In the genomic region with DNA sequence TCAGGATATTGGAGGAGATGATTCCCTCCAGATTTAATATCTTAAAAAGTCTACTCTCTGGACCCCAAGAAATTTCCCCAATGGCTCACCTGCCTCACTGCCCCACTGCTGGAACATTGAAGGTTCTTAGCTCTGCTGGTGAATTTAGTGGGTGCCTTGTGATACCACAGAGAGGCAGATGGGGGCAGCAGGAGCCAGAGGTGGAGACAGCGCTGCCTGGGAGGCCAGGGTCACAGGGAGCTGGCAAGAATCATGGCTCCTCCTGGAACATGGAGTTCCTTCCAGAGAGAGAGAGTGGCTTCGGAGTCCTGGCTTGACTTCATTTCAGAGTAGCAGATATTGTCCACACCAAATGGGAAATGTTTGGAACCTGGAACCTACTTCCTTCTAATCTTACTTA, we compare ENCODE assay signal across 8 cellular contexts.
DNase-seq lines count a peak whose midpoint lies in the region; ATAC-seq and TF ChIP-seq lines count a peak whose summit lies in the region.

No MANE protein-coding gene starts in this region.

- no peak overlapping the region for H2AK9ac ChIP-seq in IMR-90 (replicated peaks; ENCODE audit: low read depth, low read length, poor library complexity)

- H3K4me1 ChIP-seq in IMR-90 (ENCODE audit: control insufficient read depth, insufficient read depth, low read length): no peaks in the 10 kb centered on the region
- H3K4me1 ChIP-seq in fibroblast of lung (ENCODE audit: control insufficient read depth, extremely low read depth, insufficient read depth, low read length): no peaks in the 10 kb centered on the region
- H3K4me1 ChIP-seq in prostate gland (replicated peaks): peaks cover 4% of the 10 kb centered on the region

- CTCF ChIA-PET in IMR-90 (lab: Yijun Ruan, JAX): interaction anchor here (0.6 to 1.5 kb wide), 8 partner anchors 8 to 365 kb away, joined by 3 to 4 read pairs (median 4); no protein-coding TSS in a partner anchor
- CTCF ChIA-PET in activated CD4-positive, alpha-beta T cell treated with anti-CD3 and anti-CD28 coated beads for 36 hours (lab: Charles Lee): interaction anchor here (0.5 to 2.5 kb wide), 21 partner anchors 10 to 1497 kb away, joined by 3 to 10 read pairs (median 3); no protein-coding TSS in a partner anchor

- H3K36me3 Mint-ChIP-seq in activated CD4-positive, alpha-beta T cell treated with anti-CD3 and anti-CD28 coated beads for 36 hours (ENCODE audit: low read depth): no peaks in the 10 kb centered on the region

- H4K20me1 ChIP-seq in IMR-90 (ENCODE audit: insufficient read depth, low read length) (no peaks in the 10 kb centered on the region), fibroblast of lung (ENCODE audit: control insufficient read depth, extremely low read depth, insufficient read depth, low read length) (no peaks in the 10 kb centered on the region)

- H3K23ac ChIP-seq in IMR-90 (ENCODE audit: low read depth, low read length): no peak overlapping the region

- TF ChIP-seq CTCF in IMR-90 (conservative IDR thresholded peaks at IDR 0.05; ENCODE audit: low read depth, low read length) (peak; percentile 61), fibroblast of lung (conservative IDR thresholded peaks at IDR 0.05 in 1 of 2, IDR thresholded peaks at IDR 0.05 in 1 of 2; ENCODE audit: low read depth in 1 of 2, low read length in 2 of 2) (peak; percentile 34 to 56), prostate gland (IDR thresholded peaks at IDR 0.05) (peak in 2 of 4 experiments; percentile 17 to 28)

- no peaks in the 10 kb centered on the region for H3K9me1 ChIP-seq in IMR-90 (ENCODE audit: insufficient read depth, low read length)

- H2BK5ac ChIP-seq in IMR-90 (ENCODE audit: low read depth, low read length, poor library complexity, severe bottlenecking): no peak overlapping the region

- H2BK15ac ChIP-seq in IMR-90 (ENCODE audit: low read depth, low read length): 0 out of 3 replicates have a peak overlapping the region, but pooled peaks have one; percentile 66

- no CpG with 5 or more reads among the region's 2 CpGs for WGBS in IMR-90 (ENCODE audit: extremely low coverage in 2 of 2, insufficient read length in 1 of 2), 2 experiments
- 40% methylated on average over 2 of the region's 2 CpGs for WGBS in prostate gland

- H3K79me2 ChIP-seq in fibroblast of lung (ENCODE audit: control insufficient read depth, insufficient read depth, low read length): no peaks in the 10 kb centered on the region

- intact Hi-C loops in IMR-90 (cut with micrococcal nuclease) (loop anchor here (1.0 to 5.0 kb wide), 3 partner anchors 244 to 544 kb away; no protein-coding TSS in a partner anchor), prostate gland (cut with DNase I) (loop anchor here (5.0 kb wide), 1 partner anchor 544 kb away; no protein-coding TSS in a partner anchor)
- intact Hi-C loops in activated CD4-positive, alpha-beta T cell treated with anti-CD3 and anti-CD28 coated beads for 36 hours (cut with DNase I, micrococcal nuclease): loop anchor here (1.0 to 10.0 kb wide), 10 partner anchors 74 to 544 kb away; no protein-coding TSS in a partner anchor

- no peak overlapping the region for H3K56ac ChIP-seq in IMR-90 (ENCODE audit: extremely low read depth, insufficient read depth, low read length)

- H2BK120ac ChIP-seq in IMR-90 (ENCODE audit: low read depth, low read length): peak overlapping the region; percentile 42; the same call in 1 of the 2 replicates

- no peak overlapping the region for H2AK5ac ChIP-seq in IMR-90 (ENCODE audit: low read depth, low read length)

- no peaks in the 10 kb centered on the region for H3K36me3 ChIP-seq in IMR-90 (ENCODE audit: control insufficient read depth, insufficient read depth, low read length)
- H3K36me3 ChIP-seq in fibroblast of lung (ENCODE audit: control insufficient read depth, insufficient read depth, low read length): no peaks in the 10 kb centered on the region
- H3K36me3 ChIP-seq in prostate gland: no peaks in the 10 kb centered on the region

- no peaks in the 10 kb centered on the region for H3K9me3 Mint-ChIP-seq in activated CD4-positive, alpha-beta T cell treated with anti-CD3 and anti-CD28 coated beads for 36 hours (ENCODE audit: low read depth)

- dilution Hi-C loops in IMR-90 (cut with HindIII; ENCODE audit: low sequenced_read_pairs, unreplicated experiment): no loop called here

- TF ChIP-seq RAD21 in IMR-90 (IDR thresholded peaks at IDR 0.05; ENCODE audit: low read length): peak; percentile 70

- H3K9ac ChIP-seq in IMR-90 (ENCODE audit: low read depth, low read length) (no peak overlapping the region), fibroblast of lung (ENCODE audit: insufficient read depth, low read length) (no peak overlapping the region)

- H3K27ac ChIP-seq in IMR-90 (ENCODE audit: insufficient read depth, low read length): no peak overlapping the region
- H3K27ac ChIP-seq in fibroblast of lung (ENCODE audit: insufficient read depth, low read length): no peak overlapping the region
- no peak overlapping the region for H3K27ac ChIP-seq in prostate gland

- peak overlapping the region; percentile 13 to 42; a peak in 2 of 4 replicates for H4K8ac ChIP-seq in IMR-90 (ENCODE audit: low read depth in 2 of 2, low read length in 2 of 2)

- H3K4me1 Mint-ChIP-seq in activated CD4-positive, alpha-beta T cell treated with anti-CD3 and anti-CD28 coated beads for 36 hours: peaks cover 17% of the 10 kb centered on the region

- H3K4ac ChIP-seq in IMR-90 (ENCODE audit: low read depth, low read length): 0 out of 2 replicates have a peak overlapping the region, but pooled peaks have one; percentile 27

- H2BK20ac ChIP-seq in IMR-90 (ENCODE audit: low read depth, low read length): peak overlapping the region; percentile 59

- no peak overlapping the region for H3K4me3 Mint-ChIP-seq in activated CD4-positive, alpha-beta T cell treated with anti-CD3 and anti-CD28 coated beads for 36 hours

- H3K79me1 ChIP-seq in IMR-90 (ENCODE audit: low read depth in 1 of 2, low read length in 2 of 2): no peaks in the 10 kb centered on the region

- H3K18ac ChIP-seq in IMR-90 (ENCODE audit: low read depth, low read length): no peak overlapping the region

- TF ChIP-seq POLR2A in IMR-90 (IDR thresholded peaks at IDR 0.05; ENCODE audit: low read depth, low read length) (no peak), prostate gland (IDR thresholded peaks at IDR 0.05) (no peak)

- POLR2A ChIA-PET in IMR-90 (lab: Charles Lee; ENCODE audit: unreplicated experiment): no interaction called here
- POLR2A ChIA-PET in activated CD4-positive, alpha-beta T cell treated with anti-CD3 and anti-CD28 coated beads for 36 hours (lab: Charles Lee): interaction anchor here (0.5 kb wide), 1 partner anchor 97 kb away, joined by 4 read pairs; no protein-coding TSS in a partner anchor

- H4K91ac ChIP-seq in IMR-90 (ENCODE audit: insufficient read depth, low read depth, low read length): peak overlapping the region; percentile 34; the same call in 1 of the 2 replicates

- in situ Hi-C loops in IMR-90 (cut with MboI; ENCODE audit: low sequenced_read_pairs): no loop called here

- H3K4me2 ChIP-seq in IMR-90 (ENCODE audit: low read depth, low read length) (no peak overlapping the region), fibroblast of lung (ENCODE audit: extremely low read depth, insufficient read depth, low read length) (no peak overlapping the region)

- H3K14ac ChIP-seq in IMR-90 (replicated peaks; ENCODE audit: low read depth, low read length): no peak overlapping the region

- ATAC-seq in GM19452 (IDR thresholded peaks at IDR 0.05; ENCODE audit: unreplicated experiment) (peak; percentile 84), IMR-90 (ENCODE audit: low read depth) (peak; percentile 79)
- peak; percentile 86 for ATAC-seq in activated CD4-positive, alpha-beta T cell treated with anti-CD3 and anti-CD28 coated beads for 36 hours

- H3K4me3 ChIP-seq in IMR-90 (ENCODE audit: insufficient read depth, low read depth, low read length): no peak overlapping the region
- no peak overlapping the region for H3K4me3 ChIP-seq in fibroblast of lung (replicated peaks in 1 of 4; ENCODE audit: control extremely low read depth in 1 of 4, insufficient read depth in 1 of 4, low read depth in 3 of 4, low read length in 4 of 4)
- H3K4me3 ChIP-seq in prostate gland: no peak overlapping the region

- no TSS peak for BruUV-seq in IMR-90 (replicated peaks; lab: Mats Ljungman, UMichigan)

- H3K9me3 ChIP-seq in IMR-90 (ENCODE audit: control insufficient read depth, insufficient read depth, low read length) (no peaks in the 10 kb centered on the region), fibroblast of lung (ENCODE audit: control insufficient read depth, insufficient read depth, low read depth, low read length) (no peaks in the 10 kb centered on the region), prostate gland (no peaks in the 10 kb centered on the region)

- H2AFZ ChIP-seq in IMR-90 (replicated peaks; ENCODE audit: low read length, poor library complexity) (no peak overlapping the region), fibroblast of lung (ENCODE audit: low read length) (no peak overlapping the region)

- H3K27me3 ChIP-seq in IMR-90 (ENCODE audit: control insufficient read depth, insufficient read depth, low read length): no peaks in the 10 kb centered on the region
- H3K27me3 ChIP-seq in fibroblast of lung (ENCODE audit: control insufficient read depth, insufficient read depth, low read length): no peaks in the 10 kb centered on the region
- H3K27me3 ChIP-seq in prostate gland (replicated peaks; ENCODE audit: insufficient read depth): no peaks in the 10 kb centered on the region

- no peaks in the 10 kb centered on the region for H3K27me3 Mint-ChIP-seq in activated CD4-positive, alpha-beta T cell treated with anti-CD3 and anti-CD28 coated beads for 36 hours

- H4K5ac ChIP-seq in IMR-90 (ENCODE audit: low read depth, low read length): no peak overlapping the region

- no peak overlapping the region for H3K27ac Mint-ChIP-seq in activated CD4-positive, alpha-beta T cell treated with anti-CD3 and anti-CD28 coated beads for 36 hours

- DNase-seq in DMS153 treated with DMSO at 0.1 percent for 48 hours (lab: John Stamatoyannopoulos, UW; ENCODE audit: unreplicated experiment) (peak; percentile 9), IMR-90 (peak; percentile 13), fibroblast of lung (ENCODE audit: low read depth in 2 of 2) (peak in 1 of 2 donors; percentile 40), prostate gland (ENCODE audit: low spot score) (peak; percentile 4), SIG-M5 treated with dmso at 0.1 percent for 504 hours (lab: John Stamatoyannopoulos, UW; ENCODE audit: unreplicated experiment) (no peak), dermis blood vessel endothelial cell (no peak)
- peak; percentile 74 for DNase-seq in activated CD4-positive, alpha-beta T cell treated with anti-CD3 and anti-CD28 coated beads for 36 hours

TF ChIP-seq in IMR-90, 13 proteins besides CTCF, POLR2A, EP300 and RAD21 (continues in another document):
- peak; percentile 52 for TF ChIP-seq SMC3 (IDR thresholded peaks at IDR 0.05; ENCODE audit: low read depth, low read length)

Comparison
In these comparisons a context has a peak if more than half of its experiments do, and no peak if none do; other contexts are left out.
1. DNase-seq: peak in DMS153 treated with DMSO at 0.1 percent for 48 hours (single experiment), IMR-90 (single experiment), activated CD4-positive, alpha-beta T cell treated with anti-CD3 and anti-CD28 coated beads for 36 hours (single experiment) and prostate gland (single experiment); none in SIG-M5 treated with dmso at 0.1 percent for 504 hours (single experiment) and dermis blood vessel endothelial cell (single experiment).
2. Peak in every context shown above with its lines, with median percentiles within 50 percentile points of each other: ATAC-seq.